1 cellular context compared by ENCODE assay signal in the genomic region with DNA sequence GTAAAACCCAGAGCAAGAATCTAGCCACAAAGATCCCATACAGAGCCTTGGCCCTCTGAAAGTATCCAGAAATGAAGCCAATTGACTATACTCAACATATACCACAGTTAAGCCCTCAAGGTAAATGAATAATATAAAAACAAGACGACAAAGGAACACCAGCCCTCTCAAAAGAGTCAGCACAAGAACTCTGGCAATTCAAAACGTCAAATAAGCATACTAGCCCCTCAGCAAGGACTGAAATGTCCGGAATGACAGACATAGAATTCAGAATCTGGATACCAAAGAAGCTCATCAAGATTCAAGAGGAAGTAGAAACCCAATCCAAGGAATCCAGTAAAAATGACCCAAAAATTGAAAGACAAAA.
TF ChIP-seq lines count a peak whose summit lies in the region.

No MANE protein-coding gene starts in this region.

TF ChIP-seq in GM23338, 12 proteins besides CTCF, POLR2A, EP300 and RAD21 (continued from another document):
- no peak for TF ChIP-seq POLR2AphosphoS5 (IDR thresholded peaks at IDR 0.05; ENCODE audit: low read depth)
- TF ChIP-seq ZNF331 (CRISPR knock-in tag; IDR thresholded peaks at IDR 0.05; ENCODE audit: low read depth): no peak
- no peak for TF ChIP-seq EZH2 (IDR thresholded peaks at IDR 0.05; ENCODE audit: low read depth, unreplicated experiment)
- TF ChIP-seq, protein P1, sequence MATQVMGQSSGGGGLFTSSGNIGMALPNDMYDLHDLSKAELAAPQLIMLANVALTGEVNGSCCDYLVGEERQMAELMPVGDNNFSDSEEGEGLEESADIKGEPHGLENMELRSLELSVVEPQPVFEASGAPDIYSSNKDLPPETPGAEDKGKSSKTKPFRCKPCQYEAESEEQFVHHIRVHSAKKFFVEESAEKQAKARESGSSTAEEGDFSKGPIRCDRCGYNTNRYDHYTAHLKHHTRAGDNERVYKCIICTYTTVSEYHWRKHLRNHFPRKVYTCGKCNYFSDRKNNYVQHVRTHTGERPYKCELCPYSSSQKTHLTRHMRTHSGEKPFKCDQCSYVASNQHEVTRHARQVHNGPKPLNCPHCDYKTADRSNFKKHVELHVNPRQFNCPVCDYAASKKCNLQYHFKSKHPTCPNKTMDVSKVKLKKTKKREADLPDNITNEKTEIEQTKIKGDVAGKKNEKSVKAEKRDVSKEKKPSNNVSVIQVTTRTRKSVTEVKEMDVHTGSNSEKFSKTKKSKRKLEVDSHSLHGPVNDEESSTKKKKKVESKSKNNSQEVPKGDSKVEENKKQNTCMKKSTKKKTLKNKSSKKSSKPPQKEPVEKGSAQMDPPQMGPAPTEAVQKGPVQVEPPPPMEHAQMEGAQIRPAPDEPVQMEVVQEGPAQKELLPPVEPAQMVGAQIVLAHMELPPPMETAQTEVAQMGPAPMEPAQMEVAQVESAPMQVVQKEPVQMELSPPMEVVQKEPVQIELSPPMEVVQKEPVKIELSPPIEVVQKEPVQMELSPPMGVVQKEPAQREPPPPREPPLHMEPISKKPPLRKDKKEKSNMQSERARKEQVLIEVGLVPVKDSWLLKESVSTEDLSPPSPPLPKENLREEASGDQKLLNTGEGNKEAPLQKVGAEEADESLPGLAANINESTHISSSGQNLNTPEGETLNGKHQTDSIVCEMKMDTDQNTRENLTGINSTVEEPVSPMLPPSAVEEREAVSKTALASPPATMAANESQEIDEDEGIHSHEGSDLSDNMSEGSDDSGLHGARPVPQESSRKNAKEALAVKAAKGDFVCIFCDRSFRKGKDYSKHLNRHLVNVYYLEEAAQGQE (IDR thresholded peaks at IDR 0.05; ENCODE audit: unreplicated experiment): no peak
- TF ChIP-seq STAT1 (IDR thresholded peaks at IDR 0.05; ENCODE audit: unreplicated experiment): no peak
- no peak for TF ChIP-seq EZH2phosphoT487 (IDR thresholded peaks at IDR 0.05; ENCODE audit: unreplicated experiment)
